ENCODE assay signal across 1 cellular context in the genomic region with DNA sequence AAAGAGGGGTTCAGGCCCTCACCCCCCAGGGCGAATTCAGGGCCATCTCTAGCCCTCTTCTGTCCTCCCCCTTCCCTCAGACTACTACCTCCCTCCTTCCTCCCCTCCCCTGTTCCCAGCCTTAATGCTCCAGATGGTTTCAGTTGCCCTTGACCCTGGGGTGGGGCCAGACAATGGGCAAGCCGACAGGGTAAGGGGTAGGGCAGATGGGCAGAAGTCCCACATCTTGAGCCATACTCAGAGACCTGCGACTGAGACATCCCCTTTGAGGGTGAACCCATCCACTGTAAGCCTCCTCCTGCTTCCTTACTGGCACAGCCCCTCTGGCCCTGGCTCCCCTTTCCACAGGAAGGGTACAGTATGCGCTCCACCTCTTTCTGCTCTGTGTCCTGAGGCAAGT.
TF ChIP-seq lines count a peak whose summit lies in the region.

No MANE protein-coding gene starts in this region.

TF ChIP-seq in HCT116, 20 proteins besides CTCF, POLR2A, EP300 and RAD21 (continued from another document):
- TF ChIP-seq EZH2phosphoT487 (IDR thresholded peaks at IDR 0.05; ENCODE audit: borderline replicate concordance) (no peak), EZH2 (IDR thresholded peaks at IDR 0.05) (no peak), CBX3 (IDR thresholded peaks at IDR 0.05; ENCODE audit: low read depth) (no peak), EGR1 (IDR thresholded peaks at IDR 0.05; ENCODE audit: low read depth) (no peak), FOSL1 (IDR thresholded peaks at IDR 0.05; ENCODE audit: low read depth) (no peak), ZNF274 (IDR thresholded peaks at IDR 0.05; ENCODE audit: low read depth, low read length) (no peak), SIN3A (IDR thresholded peaks at IDR 0.05; ENCODE audit: low read depth) (no peak), ELF1 (IDR thresholded peaks at IDR 0.05; ENCODE audit: borderline replicate concordance, low read depth) (no peak)
- TF ChIP-seq, protein P1, sequence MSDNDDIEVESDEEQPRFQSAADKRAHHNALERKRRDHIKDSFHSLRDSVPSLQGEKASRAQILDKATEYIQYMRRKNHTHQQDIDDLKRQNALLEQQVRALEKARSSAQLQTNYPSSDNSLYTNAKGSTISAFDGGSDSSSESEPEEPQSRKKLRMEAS (IDR thresholded peaks at IDR 0.05) = no peak
- TF ChIP-seq, protein P2, sequence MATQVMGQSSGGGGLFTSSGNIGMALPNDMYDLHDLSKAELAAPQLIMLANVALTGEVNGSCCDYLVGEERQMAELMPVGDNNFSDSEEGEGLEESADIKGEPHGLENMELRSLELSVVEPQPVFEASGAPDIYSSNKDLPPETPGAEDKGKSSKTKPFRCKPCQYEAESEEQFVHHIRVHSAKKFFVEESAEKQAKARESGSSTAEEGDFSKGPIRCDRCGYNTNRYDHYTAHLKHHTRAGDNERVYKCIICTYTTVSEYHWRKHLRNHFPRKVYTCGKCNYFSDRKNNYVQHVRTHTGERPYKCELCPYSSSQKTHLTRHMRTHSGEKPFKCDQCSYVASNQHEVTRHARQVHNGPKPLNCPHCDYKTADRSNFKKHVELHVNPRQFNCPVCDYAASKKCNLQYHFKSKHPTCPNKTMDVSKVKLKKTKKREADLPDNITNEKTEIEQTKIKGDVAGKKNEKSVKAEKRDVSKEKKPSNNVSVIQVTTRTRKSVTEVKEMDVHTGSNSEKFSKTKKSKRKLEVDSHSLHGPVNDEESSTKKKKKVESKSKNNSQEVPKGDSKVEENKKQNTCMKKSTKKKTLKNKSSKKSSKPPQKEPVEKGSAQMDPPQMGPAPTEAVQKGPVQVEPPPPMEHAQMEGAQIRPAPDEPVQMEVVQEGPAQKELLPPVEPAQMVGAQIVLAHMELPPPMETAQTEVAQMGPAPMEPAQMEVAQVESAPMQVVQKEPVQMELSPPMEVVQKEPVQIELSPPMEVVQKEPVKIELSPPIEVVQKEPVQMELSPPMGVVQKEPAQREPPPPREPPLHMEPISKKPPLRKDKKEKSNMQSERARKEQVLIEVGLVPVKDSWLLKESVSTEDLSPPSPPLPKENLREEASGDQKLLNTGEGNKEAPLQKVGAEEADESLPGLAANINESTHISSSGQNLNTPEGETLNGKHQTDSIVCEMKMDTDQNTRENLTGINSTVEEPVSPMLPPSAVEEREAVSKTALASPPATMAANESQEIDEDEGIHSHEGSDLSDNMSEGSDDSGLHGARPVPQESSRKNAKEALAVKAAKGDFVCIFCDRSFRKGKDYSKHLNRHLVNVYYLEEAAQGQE (IDR thresholded peaks at IDR 0.05; ENCODE audit: low read depth) = no peak
- TF ChIP-seq, protein P3, sequence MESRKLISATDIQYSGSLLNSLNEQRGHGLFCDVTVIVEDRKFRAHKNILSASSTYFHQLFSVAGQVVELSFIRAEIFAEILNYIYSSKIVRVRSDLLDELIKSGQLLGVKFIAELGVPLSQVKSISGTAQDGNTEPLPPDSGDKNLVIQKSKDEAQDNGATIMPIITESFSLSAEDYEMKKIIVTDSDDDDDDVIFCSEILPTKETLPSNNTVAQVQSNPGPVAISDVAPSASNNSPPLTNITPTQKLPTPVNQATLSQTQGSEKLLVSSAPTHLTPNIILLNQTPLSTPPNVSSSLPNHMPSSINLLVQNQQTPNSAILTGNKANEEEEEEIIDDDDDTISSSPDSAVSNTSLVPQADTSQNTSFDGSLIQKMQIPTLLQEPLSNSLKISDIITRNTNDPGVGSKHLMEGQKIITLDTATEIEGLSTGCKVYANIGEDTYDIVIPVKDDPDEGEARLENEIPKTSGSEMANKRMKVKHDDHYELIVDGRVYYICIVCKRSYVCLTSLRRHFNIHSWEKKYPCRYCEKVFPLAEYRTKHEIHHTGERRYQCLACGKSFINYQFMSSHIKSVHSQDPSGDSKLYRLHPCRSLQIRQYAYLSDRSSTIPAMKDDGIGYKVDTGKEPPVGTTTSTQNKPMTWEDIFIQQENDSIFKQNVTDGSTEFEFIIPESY (IDR thresholded peaks at IDR 0.05; ENCODE audit: extremely low read depth, insufficient replicate concordance, low read length) = no peak
- TF ChIP-seq, protein P4, sequence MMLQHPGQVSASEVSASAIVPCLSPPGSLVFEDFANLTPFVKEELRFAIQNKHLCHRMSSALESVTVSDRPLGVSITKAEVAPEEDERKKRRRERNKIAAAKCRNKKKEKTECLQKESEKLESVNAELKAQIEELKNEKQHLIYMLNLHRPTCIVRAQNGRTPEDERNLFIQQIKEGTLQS (IDR thresholded peaks at IDR 0.05) = no peak
